In the genomic region with DNA sequence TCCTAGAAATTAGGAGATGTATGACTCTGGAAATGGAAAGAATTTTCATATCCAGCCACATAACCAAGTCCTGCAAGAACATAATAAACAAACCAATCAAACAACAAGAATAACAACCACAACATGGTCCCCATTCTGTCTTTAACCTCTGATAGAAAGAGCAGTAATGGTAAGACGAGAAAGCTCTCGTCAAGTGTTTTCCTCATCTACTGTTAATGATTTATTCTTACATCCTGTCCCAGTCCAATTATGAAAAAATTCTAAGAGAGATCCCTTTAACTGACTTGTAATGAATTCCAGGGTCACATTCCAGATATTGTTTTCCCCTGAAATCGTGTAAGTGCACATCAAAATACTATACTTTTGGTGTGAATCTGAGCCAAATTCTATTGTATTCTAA, we compare ENCODE assay signal across 5 cellular contexts. TPM values are rescaled to one million over a fixed set of nuclear protein-coding genes. Genes with fewer than 3 reads are reported as not detected.
"Had no signal": no experiment of that assay in that cellular context is flagged by ENCODE, and none has a peak within 500 bp of the region (broad histone marks: within the 10 kb centered on the region; RNA-seq: fewer than 3 reads in every experiment).

No MANE protein-coding gene starts in this region.

RNA-seq across cellular contexts. Expression of gene GOLGA8F, which starts 57.1 kb away (rescaled TPM):
- total RNA-seq: GM23248, H7, HepG2, HT1080 had no signal
- polyA plus RNA-seq: HepG2, IgD-negative memory B cell had no signal
